In the genomic region with DNA sequence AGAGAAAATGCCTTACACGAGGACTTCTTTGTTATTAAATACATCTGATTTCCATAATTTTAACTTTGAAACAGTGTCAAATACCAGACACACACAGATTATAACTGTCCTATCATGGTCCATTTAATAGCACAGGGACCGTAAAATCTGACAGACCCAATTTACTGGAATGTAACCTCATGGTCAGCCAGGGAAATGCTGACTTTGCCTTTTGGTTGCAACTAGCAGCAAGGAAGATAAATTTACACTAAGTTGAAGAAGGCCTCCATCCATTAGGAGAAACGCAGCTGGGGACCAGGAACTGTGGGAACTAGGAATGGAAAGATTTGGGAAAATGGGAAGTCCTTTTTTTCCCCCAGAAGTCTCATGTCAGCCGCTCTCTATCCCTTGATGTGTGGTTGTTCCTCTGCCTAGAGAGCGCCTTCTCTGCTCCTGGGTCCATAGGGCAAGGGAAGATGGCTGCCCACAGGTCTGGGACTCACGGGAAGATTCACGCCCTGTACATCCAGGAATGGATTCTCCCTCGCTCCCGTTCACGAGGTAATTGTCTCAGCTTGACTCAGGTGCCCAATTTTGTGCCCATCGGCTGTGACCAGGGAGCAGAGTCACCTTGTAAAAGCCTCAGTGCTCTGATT, we compare ENCODE assay signal across 28 cellular contexts.
"Had no signal": no experiment of that assay in that cellular context is flagged by ENCODE, and none has a peak within 500 bp of the region (broad histone marks: within the 10 kb centered on the region; RNA-seq: fewer than 3 reads in every experiment).

No MANE protein-coding gene starts in this region.

- H3K27me3 ChIP-seq: thyroid gland had no signal

- DNase-seq: cortex of kidney; effector memory CD8-positive, alpha-beta T cell; erythroblast; esophagus squamous epithelium; foreskin melanocyte; glutamatergic neuron; heart right ventricle; hippocampal formation; islet precursor cell; kidney glomerular epithelial cell; left colon; left ventricle myocardium superior; lower lobe of right lung; naive thymus-derived CD8-positive, alpha-beta T cell; nephron progenitor cell; stimulated activated CD4-positive, alpha-beta T cell treated with anti-CD3 and anti-CD28 coated beads, Interleukin-12 subunit alpha, Interleukin-12 subunit beta, amount 100 ng/mL, for 4 hours; stimulated activated CD4-positive, alpha-beta T cell treated with anti-CD3 and anti-CD28 coated beads, Interleukin-1b, Interleukin-23, amount 100 ng/mL, for 48 hours; stimulated activated CD4-positive, alpha-beta T cell treated with anti-CD3 and anti-CD28 coated beads, Interleukin-4, amount 100 ng/mL, for 1 hour; stimulated activated naive CD4-positive, alpha-beta T cell treated with Interleukin-2 at 50 U/mL for 16 hours; stomach; thyroid gland had no signal

- H3K4me2 ChIP-seq: smooth muscle cell had no signal

- H3K27ac Mint-ChIP-seq: effector memory CD8-positive, alpha-beta T cell; naive thymus-derived CD8-positive, alpha-beta T cell; nephron progenitor cell; progenitor cell of endocrine pancreas; stimulated activated effector memory CD8-positive, alpha-beta T cell treated with anti-CD3 and anti-CD28 coated beads, Interleukin-12 subunit alpha, Interleukin-12 subunit beta, amount 100 ng/mL, for 72 hours; type B pancreatic cell had no signal

- H3K79me2 ChIP-seq: parathyroid adenoma had no signal

- H3K9me3 ChIP-seq: esophagus squamous epithelium, lower lobe of right lung, neutrophil, thyroid gland had no signal

- H3K9me3 Mint-ChIP-seq: effector memory CD8-positive, alpha-beta T cell; naive thymus-derived CD8-positive, alpha-beta T cell; nephron progenitor cell; stimulated activated effector memory CD8-positive, alpha-beta T cell treated with anti-CD3 and anti-CD28 coated beads, Interleukin-12 subunit alpha, Interleukin-12 subunit beta, amount 100 ng/mL, for 72 hours; type B pancreatic cell had no signal

- H3K9ac ChIP-seq: parathyroid adenoma had no signal

- ATAC-seq: effector memory CD8-positive, alpha-beta T cell; heart right ventricle; left colon; left ventricle myocardium superior; lower lobe of right lung; naive thymus-derived CD8-positive, alpha-beta T cell; sciatic nerve; stimulated activated effector memory CD8-positive, alpha-beta T cell treated with anti-CD3 and anti-CD28 coated beads, Interleukin-12 subunit alpha, Interleukin-12 subunit beta, amount 100 ng/mL, for 72 hours had no signal

- H3K27ac ChIP-seq: esophagus squamous epithelium, heart right ventricle, lower lobe of right lung, neutrophil, parathyroid adenoma, stomach, thyroid gland had no signal

- H3K4me3 Mint-ChIP-seq: effector memory CD8-positive, alpha-beta T cell; naive thymus-derived CD8-positive, alpha-beta T cell; nephron progenitor cell; stimulated activated effector memory CD8-positive, alpha-beta T cell treated with anti-CD3 and anti-CD28 coated beads, Interleukin-12 subunit alpha, Interleukin-12 subunit beta, amount 100 ng/mL, for 72 hours; type B pancreatic cell had no signal

- H3K4me1 ChIP-seq: esophagus squamous epithelium, heart right ventricle, lower lobe of right lung, parathyroid adenoma, stomach, thyroid gland had no signal

- H3K4me3 ChIP-seq: esophagus squamous epithelium, heart right ventricle, lower lobe of right lung, smooth muscle cell, stomach, thyroid gland had no signal

- H3K4me1 Mint-ChIP-seq: naive thymus-derived CD8-positive, alpha-beta T cell; nephron progenitor cell; stimulated activated effector memory CD8-positive, alpha-beta T cell treated with anti-CD3 and anti-CD28 coated beads, Interleukin-12 subunit alpha, Interleukin-12 subunit beta, amount 100 ng/mL, for 72 hours had no signal

- H2AFZ ChIP-seq: parathyroid adenoma had no signal

- H3K36me3 Mint-ChIP-seq: naive thymus-derived CD8-positive, alpha-beta T cell; stimulated activated effector memory CD8-positive, alpha-beta T cell treated with anti-CD3 and anti-CD28 coated beads, Interleukin-12 subunit alpha, Interleukin-12 subunit beta, amount 100 ng/mL, for 72 hours; type B pancreatic cell had no signal

- H3K36me3 ChIP-seq: esophagus squamous epithelium, heart right ventricle, lower lobe of right lung, neutrophil, stomach, thyroid gland had no signal
